In the genomic region with DNA sequence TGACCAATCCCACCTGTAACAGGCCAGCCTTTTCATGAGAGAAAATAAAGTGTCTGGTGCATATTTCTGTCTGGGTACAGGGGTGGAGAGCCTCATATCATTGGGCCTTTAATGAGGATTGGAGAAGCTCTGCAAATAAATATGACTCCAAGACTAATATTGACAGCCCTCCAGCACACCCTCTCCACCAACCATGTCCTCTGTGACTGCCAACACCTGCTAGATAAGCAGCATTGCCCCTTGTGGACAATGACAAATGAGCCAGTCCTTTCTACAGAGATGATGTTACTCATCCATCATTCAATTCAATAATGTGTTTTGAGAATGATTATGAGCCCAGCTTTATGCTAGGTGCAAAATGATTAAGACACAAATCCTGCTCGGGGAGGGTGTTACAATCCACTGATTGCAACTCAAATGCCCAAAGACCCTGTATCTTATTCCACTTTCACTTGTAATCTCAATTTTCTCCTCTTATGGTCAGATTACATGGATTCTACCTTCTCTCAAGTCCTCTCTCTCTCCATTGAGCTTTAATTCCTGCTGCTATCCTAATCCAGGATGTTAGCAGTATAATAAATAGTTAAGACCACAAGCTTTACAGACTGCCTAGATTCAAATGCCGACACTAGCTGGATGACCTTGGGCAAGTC, we compare ENCODE assay signal across 15 cellular contexts. TPM values are rescaled to one million over a fixed set of nuclear protein-coding genes. Genes with fewer than 3 reads are reported as not detected.
A peak's percentile ranks its signal among the peaks of the same experiment; 100 is the strongest.
DNase-seq lines count a peak whose midpoint lies in the region; ATAC-seq, FAIRE-seq and TF ChIP-seq lines count a peak whose summit lies in the region.
"Had no signal": no experiment of that assay in that cellular context is flagged by ENCODE, and none has a peak within 500 bp of the region (broad histone marks: within the 10 kb centered on the region; RNA-seq: fewer than 3 reads in every experiment).

No MANE protein-coding gene starts in this region.

- peak; percentile 44 for FAIRE-seq in HepG2 (lab: Jason Lieb, UNC)
- FAIRE-seq: frontal cortex, islet of Langerhans had no signal

- no peak overlapping the region for H3K23ac ChIP-seq in neuronal stem cell (ENCODE audit: low read depth, low read length, poor library complexity)

- no peak overlapping the region for H2BK120ac ChIP-seq in neuronal stem cell (ENCODE audit: low read depth, low read length)

- TF ChIP-seq EP300 in HepG2 (IDR thresholded peaks at IDR 0.05; ENCODE audit: low read depth in 2 of 2, low read length in 2 of 2): no peak
- no peak for TF ChIP-seq EP300 in HepG2 (CRISPR knock-in tag; IDR thresholded peaks at IDR 0.05; ENCODE audit: borderline replicate concordance)

- no peaks in the 10 kb centered on the region for H3K79me1 ChIP-seq in neuronal stem cell (ENCODE audit: low read depth, low read length)

- no peak overlapping the region for H3K27ac ChIP-seq in DOHH2 (ENCODE audit: low read depth, low read length)
- no peak overlapping the region for H3K27ac ChIP-seq in HepG2 (ENCODE audit: extremely low read length, insufficient read depth, low read length)
- H3K27ac ChIP-seq in neuronal stem cell (replicated peaks; ENCODE audit: low read length): no peak overlapping the region
- H3K27ac ChIP-seq: adrenal gland, tibial artery had no signal

- H3F3A ChIP-seq in DOHH2 (ENCODE audit: control insufficient read depth, insufficient read depth): no peaks in the 10 kb centered on the region

- BruUV-seq in HepG2 (replicated peaks; lab: Mats Ljungman, UMichigan): no TSS peak

- 48% methylated on average over 2 of the region's 2 CpGs for WGBS in HepG2 (ENCODE audit: low lambda C conversion rate)
- no CpG with 5 or more reads among the region's 2 CpGs for WGBS in neuronal stem cell (ENCODE audit: extremely low coverage in 2 of 2, insufficient read length in 2 of 2, insufficient replicate concordance in 1 of 2), 2 donors

- in situ Hi-C loops in HepG2 (cut with HindIII; ENCODE audit: extremely low pct_ligation_motif_present, low pct_unique_long_range_greater_than_20kb): no loop called here

- H4K91ac ChIP-seq in neuronal stem cell (ENCODE audit: low read depth, low read length, poor library complexity): no peak overlapping the region

- no peak overlapping the region for H2AFZ ChIP-seq in HepG2 (ENCODE audit: low read length)
- H2AFZ ChIP-seq in neuronal stem cell (ENCODE audit: low read length): no peak overlapping the region

- no peak overlapping the region for H3K18ac ChIP-seq in neuronal stem cell (ENCODE audit: low read length)

- H3K9me2 ChIP-seq in DOHH2 (replicated peaks; ENCODE audit: control insufficient read depth, low read length): no peaks in the 10 kb centered on the region

- H2BK15ac ChIP-seq in neuronal stem cell (ENCODE audit: low read length): no peak overlapping the region

- POLR2A ChIA-PET in HepG2 (lab: Yijun Ruan, JAX): no interaction called here

- CTCF ChIA-PET in HepG2 (lab: Yijun Ruan, JAX; ENCODE audit: low intra/inter-chr PET ratio, low total read pairs): interaction anchor here (1.6 kb wide), 1 partner anchor 54 kb away, joined by 6 read pairs; no protein-coding TSS in a partner anchor

- no peak overlapping the region for H3K4ac ChIP-seq in neuronal stem cell (ENCODE audit: low read length)

- peaks cover 5% of the 10 kb centered on the region; the same call in 1 of the 2 replicates for H3K27me3 ChIP-seq in DOHH2 (ENCODE audit: control insufficient read depth, low read length)
- peaks cover 0 to 16% of the 10 kb centered on the region in 2 experiments; a peak in 3 of 5 replicates for H3K27me3 ChIP-seq in HepG2 (ENCODE audit: control insufficient read depth in 1 of 2, insufficient read depth in 2 of 2, low read length in 2 of 2)
- peaks cover 0 to 45% (median 24%) of the 10 kb centered on the region in 3 experiments for H3K27me3 ChIP-seq in neuronal stem cell (ENCODE audit: control insufficient read depth in 3 of 3, insufficient read depth in 3 of 3, low read depth in 1 of 3, low read length in 3 of 3)

- peak; percentile 44 for DNase-seq in HuH-7 (ENCODE audit: low spot score)
- DNase-seq in NCI-H774 (lab: John Stamatoyannopoulos, UW): peak; percentile 88
- peak; percentile 54 for DNase-seq in HepG2 (ENCODE audit: low spot score)
- DNase-seq in neuronal stem cell (ENCODE audit: low spot score): no peak
- no peak for DNase-seq in activated naive CD4-positive, alpha-beta T cell treated with anti-CD3 and anti-CD28 coated beads, Interleukin-2, amount 50 U/mL, for 16 hours
- DNase-seq: adrenal gland, NCI-H446, Right ventricle myocardium superior, tibial artery had no signal

- no peak overlapping the region for H2BK5ac ChIP-seq in neuronal stem cell (ENCODE audit: low read length)

- H3K4me1 ChIP-seq in DOHH2 (ENCODE audit: control insufficient read depth, low read length): no peaks in the 10 kb centered on the region
- H3K4me1 ChIP-seq in HepG2 (ENCODE audit: insufficient read depth, low read length): peaks cover 22% of the 10 kb centered on the region
- peaks cover 3 to 5% of the 10 kb centered on the region in 2 donors for H3K4me1 ChIP-seq in neuronal stem cell (ENCODE audit: control insufficient read depth in 2 of 2, insufficient read depth in 1 of 2, low read depth in 1 of 2, low read length in 2 of 2)

- H3K4me2 ChIP-seq in DOHH2 (ENCODE audit: low read length) (no peak overlapping the region), HepG2 (ENCODE audit: low read depth, low read length) (no peak overlapping the region), neuronal stem cell (ENCODE audit: insufficient read depth, low read length, poor library complexity, severe bottlenecking) (no peak overlapping the region)
- H3K4me2 ChIP-seq: smooth muscle cell had no signal

- no peak for TF ChIP-seq RAD21 in HepG2 (CRISPR knock-in tag; IDR thresholded peaks at IDR 0.05)

- H3K36me3 ChIP-seq in DOHH2 (ENCODE audit: control insufficient read depth, low read length) (no peaks in the 10 kb centered on the region), HepG2 (replicated peaks in 1 of 2; ENCODE audit: control insufficient read depth in 1 of 2, insufficient read depth in 2 of 2, low read length in 2 of 2) (no peaks in the 10 kb centered on the region), neuronal stem cell (replicated peaks in 1 of 2; ENCODE audit: control insufficient read depth in 2 of 2, insufficient read depth in 2 of 2, low read length in 2 of 2) (peaks cover 0 to 1% of the 10 kb centered on the region in 2 donors)
- H3K36me3 ChIP-seq: adrenal gland, tibial artery had no signal

- no peak overlapping the region for H4K8ac ChIP-seq in neuronal stem cell (ENCODE audit: low read depth, low read length)

- H3K79me2 ChIP-seq in DOHH2 (ENCODE audit: control insufficient read depth, low read length) (no peaks in the 10 kb centered on the region), HepG2 (ENCODE audit: insufficient read depth, low read length) (no peaks in the 10 kb centered on the region)

- H4K20me1 ChIP-seq in DOHH2 (ENCODE audit: control insufficient read depth, insufficient read depth, low read depth, low read length) (no peaks in the 10 kb centered on the region), HepG2 (ENCODE audit: insufficient read depth, low read length) (no peaks in the 10 kb centered on the region)

- H3K9ac ChIP-seq in HepG2 (ENCODE audit: insufficient read depth, low read depth, low read length): no peak overlapping the region
- no peak overlapping the region for H3K9ac ChIP-seq in neuronal stem cell (ENCODE audit: low read depth, low read length, poor library complexity)

- no peak for TF ChIP-seq POLR2A in HepG2 (IDR thresholded peaks at IDR 0.05; ENCODE audit: insufficient read depth in 1 of 2, low read depth in 2 of 2, low read length in 2 of 2)

- no peaks in the 10 kb centered on the region for H3K9me3 ChIP-seq in DOHH2 (ENCODE audit: control insufficient read depth, insufficient read depth, low read length)
- no peaks in the 10 kb centered on the region for H3K9me3 ChIP-seq in HepG2 (ENCODE audit: low read length)
- peaks cover 0 to 2% of the 10 kb centered on the region in 2 donors for H3K9me3 ChIP-seq in neuronal stem cell (replicated peaks in 1 of 2; ENCODE audit: control insufficient read depth in 2 of 2, insufficient read depth in 1 of 2, low read depth in 1 of 2, low read length in 2 of 2)
- H3K9me3 ChIP-seq: adrenal gland, tibial artery had no signal

- peak; percentile 15 for TF ChIP-seq CTCF in DOHH2 (IDR thresholded peaks at IDR 0.05; ENCODE audit: low read depth, low read length, poor library complexity, severe bottlenecking)
- TF ChIP-seq CTCF in HepG2 (CRISPR knock-in tag; IDR thresholded peaks at IDR 0.05): peak; percentile 47

- peak; percentile 85 for ATAC-seq in HepG2
- no peak for ATAC-seq in GM18511 (IDR thresholded peaks at IDR 0.05; ENCODE audit: unreplicated experiment)

- intact Hi-C loops in HepG2 (cut with micrococcal nuclease; ENCODE audit: unreplicated experiment): no loop called here

- H3K4me3 ChIP-seq in DOHH2 (ENCODE audit: low read length): no peak overlapping the region
- H3K4me3 ChIP-seq in HepG2 (replicated peaks in 1 of 3; ENCODE audit: insufficient read depth in 1 of 3, low read depth in 2 of 3, low read length in 3 of 3): no peak overlapping the region
- H3K4me3 ChIP-seq in neuronal stem cell (ENCODE audit: low read length in 2 of 2): no peak overlapping the region
- H3K4me3 ChIP-seq: adrenal gland, smooth muscle cell, tibial artery had no signal

- no peak overlapping the region for H2AK5ac ChIP-seq in neuronal stem cell (ENCODE audit: low read depth, low read length)

- H2BK12ac ChIP-seq in neuronal stem cell (ENCODE audit: low read length): no peak overlapping the region

- no peak overlapping the region for H3K14ac ChIP-seq in neuronal stem cell (ENCODE audit: low read length)

RNA-seq across cellular contexts. Expression of a gene that starts 2.1 kb away (rescaled TPM):
- 0.10 and 0.27 TPM in 2 replicates for total RNA-seq in HepG2 (2016; rRNA removed; fragmentation: Illumina TruSeq; extraction: Trizol)
- not detected in 2 replicates for total RNA-seq in HepG2 (2016; cell fraction: cytosol; rRNA removed; fragmentation: Illumina TruSeq; extraction: Trizol; ENCODE audit: low read depth)
- 0.24 TPM in 1 of 2 replicates, not detected in the other for total RNA-seq in HepG2 (2016; cell fraction: insoluble cytoplasmic fraction; rRNA removed; fragmentation: Illumina TruSeq; extraction: Trizol)
- 0.14 and 0.28 TPM in 2 replicates for total RNA-seq in HepG2 (2016; cell fraction: membrane; rRNA removed; fragmentation: Illumina TruSeq; extraction: Trizol)
- 0.31 and 0.47 TPM in 2 replicates for total RNA-seq in HepG2 (2016; cell fraction: nucleus; rRNA removed; fragmentation: Illumina TruSeq; extraction: Trizol)
- 0.30 and 0.48 TPM in 2 replicates for polyA plus RNA-seq in HepG2 (2011; rRNA removed)
- polyA plus RNA-seq in HepG2 (2011; cell fraction: cytosol; rRNA removed): 0.33 and 0.40 TPM in 2 replicates
- 0.19 and 0.28 TPM in 2 replicates for polyA plus RNA-seq in HepG2 (2011; cell fraction: nucleus; rRNA removed)
- 0.43 and 0.91 TPM in 2 replicates for polyA plus RNA-seq in HepG2 (2012)
- polyA plus RNA-seq in HepG2 (2016; cell fraction: cytosol; fragmentation: Illumina TruSeq; extraction: Trizol; ENCODE audit: low read depth): 0.18 and 0.20 TPM in 2 replicates
- 0.34 and 0.48 TPM in 2 replicates for polyA plus RNA-seq in HepG2 (2016; cell fraction: insoluble cytoplasmic fraction; fragmentation: Illumina TruSeq; extraction: Trizol; ENCODE audit: low read depth)
- polyA plus RNA-seq in HepG2 (2016; cell fraction: membrane; fragmentation: Illumina TruSeq; extraction: Trizol; ENCODE audit: low read depth): 0.33 and 0.35 TPM in 2 replicates
- polyA plus RNA-seq in HepG2 (2016; cell fraction: nucleus; fragmentation: Illumina TruSeq; extraction: Trizol; ENCODE audit: insufficient read depth, low read depth): 0.73 and 1.1 TPM in 2 replicates
- polyA minus RNA-seq in HepG2 (2011; rRNA and poly(A)+ RNA removed; ENCODE audit: low replicate concordance): 0.32 and 0.44 TPM in 2 replicates
- polyA minus RNA-seq in HepG2 (2011; cell fraction: cytosol; rRNA and poly(A)+ RNA removed): not detected in 2 replicates
- not detected in 2 replicates for polyA minus RNA-seq in HepG2 (2011; cell fraction: nucleus; rRNA and poly(A)+ RNA removed)
- 0.33 TPM for polyA plus RNA-seq in neuronal stem cell (2013, experiment 1 of 2)
- polyA plus RNA-seq in neuronal stem cell (2013, experiment 2 of 2): 0.51 TPM
- total RNA-seq: frontal cortex, smooth muscle cell had no signal
- polyA plus RNA-seq: neural cell had no signal

RNA-seq across cellular contexts. Expression of a gene that starts 55.1 kb away (rescaled TPM):
- 27.6 and 44.1 TPM in 2 replicates for total RNA-seq in HepG2 (2016; rRNA removed; fragmentation: Illumina TruSeq; extraction: Trizol)
- total RNA-seq in HepG2 (2016; cell fraction: cytosol; rRNA removed; fragmentation: Illumina TruSeq; extraction: Trizol; ENCODE audit: low read depth): 7.6 and 8.5 TPM in 2 replicates
- total RNA-seq in HepG2 (2016; cell fraction: insoluble cytoplasmic fraction; rRNA removed; fragmentation: Illumina TruSeq; extraction: Trizol): 26.9 and 38.3 TPM in 2 replicates
- 9.4 and 10.9 TPM in 2 replicates for total RNA-seq in HepG2 (2016; cell fraction: membrane; rRNA removed; fragmentation: Illumina TruSeq; extraction: Trizol)
- 18.6 and 19.2 TPM in 2 replicates for total RNA-seq in HepG2 (2016; cell fraction: nucleus; rRNA removed; fragmentation: Illumina TruSeq; extraction: Trizol)
- 11.8 and 17.7 TPM in 2 replicates for polyA plus RNA-seq in HepG2 (2011; rRNA removed)
- polyA plus RNA-seq in HepG2 (2011; cell fraction: cytosol; rRNA removed): 8.8 and 9.2 TPM in 2 replicates
- 7.0 and 10.3 TPM in 2 replicates for polyA plus RNA-seq in HepG2 (2011; cell fraction: nucleus; rRNA removed)
- polyA plus RNA-seq in HepG2 (2012): 4.8 and 13.0 TPM in 2 replicates
- 2.5 and 3.0 TPM in 2 replicates for polyA plus RNA-seq in HepG2 (2016; cell fraction: cytosol; fragmentation: Illumina TruSeq; extraction: Trizol; ENCODE audit: low read depth)
- 36.0 and 37.3 TPM in 2 replicates for polyA plus RNA-seq in HepG2 (2016; cell fraction: insoluble cytoplasmic fraction; fragmentation: Illumina TruSeq; extraction: Trizol; ENCODE audit: low read depth)
- 4.0 and 4.5 TPM in 2 replicates for polyA plus RNA-seq in HepG2 (2016; cell fraction: membrane; fragmentation: Illumina TruSeq; extraction: Trizol; ENCODE audit: low read depth)
- 18.4 and 19.2 TPM in 2 replicates for polyA plus RNA-seq in HepG2 (2016; cell fraction: nucleus; fragmentation: Illumina TruSeq; extraction: Trizol; ENCODE audit: insufficient read depth, low read depth)
- 13.3 and 16.6 TPM in 2 replicates for polyA minus RNA-seq in HepG2 (2011; rRNA and poly(A)+ RNA removed; ENCODE audit: low replicate concordance)
- polyA minus RNA-seq in HepG2 (2011; cell fraction: cytosol; rRNA and poly(A)+ RNA removed): 7.9 and 8.3 TPM in 2 replicates
- 14.5 and 16.0 TPM in 2 replicates for polyA minus RNA-seq in HepG2 (2011; cell fraction: nucleus; rRNA and poly(A)+ RNA removed)
- polyA plus RNA-seq in neuronal stem cell (2013, experiment 1 of 2): 35.3 TPM
- polyA plus RNA-seq in neuronal stem cell (2013, experiment 2 of 2): 34.6 TPM

Comparison
In these comparisons a context has a peak if more than half of its experiments do, and no peak if none do; other contexts are left out.
1. DNase-seq: peak in HuH-7 (single experiment), NCI-H774 (single experiment) and HepG2 (single experiment); none in neuronal stem cell (single experiment) and activated naive CD4-positive, alpha-beta T cell treated with anti-CD3 and anti-CD28 coated beads, Interleukin-2, amount 50 U/mL, for 16 hours (single experiment).